Comparison of ENCODE assay signal across 10 cellular contexts in the genomic region with DNA sequence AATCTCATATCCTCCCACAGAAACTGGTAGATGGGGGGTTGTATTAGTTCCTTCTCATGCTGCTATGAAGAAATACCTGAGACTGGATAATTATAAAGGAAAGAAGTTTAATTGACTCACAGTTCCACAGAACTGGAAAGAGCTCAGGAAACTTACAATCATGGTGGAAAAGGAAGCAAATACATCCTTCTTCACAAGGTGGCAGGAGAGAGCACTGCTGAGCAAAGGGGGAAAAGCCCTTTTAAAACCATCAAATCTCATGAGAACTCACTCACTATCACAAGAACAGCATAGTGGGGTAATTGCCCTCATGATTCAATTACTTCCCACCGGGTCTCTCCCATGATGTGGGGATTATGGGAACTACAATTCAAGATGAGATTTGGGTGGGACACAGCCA.
A peak's percentile ranks its signal among the peaks of the same experiment; 100 is the strongest.
DNase-seq lines count a peak whose midpoint lies in the region; TF ChIP-seq lines count a peak whose summit lies in the region.
"Had no signal": no experiment of that assay in that cellular context is flagged by ENCODE, and none has a peak within 500 bp of the region (broad histone marks: within the 10 kb centered on the region; RNA-seq: fewer than 3 reads in every experiment).

No MANE protein-coding gene starts in this region.

- DNase-seq in GM10266 (ENCODE audit: extremely low spot score) (no peak), astrocyte of the hippocampus (ENCODE audit: low read depth, low spot score) (peak; percentile 7), neural crest cell (ENCODE audit: low read depth, low spot score) (no peak), EL (no peak), COLO668 (lab: John Stamatoyannopoulos, UW; ENCODE audit: unreplicated experiment) (no peak), UCSD-AML1 (lab: John Stamatoyannopoulos, UW; ENCODE audit: unreplicated experiment) (no peak)
- DNase-seq: activated CD4-positive, alpha-beta T cell treated with anti-CD3 and anti-CD28 coated beads, Interleukin-2, amount 10 ng/mL, durations not matched to agents 7 days and 5 days; occipital lobe had no signal

- H3K27ac Mint-ChIP-seq in neural crest cell (ENCODE audit: unreplicated experiment), result no peak overlapping the region
- H3K27ac Mint-ChIP-seq: activated CD4-positive, alpha-beta T cell treated with anti-CD3 and anti-CD28 coated beads, Interleukin-2, amount 10 ng/mL, durations not matched to agents 7 days and 5 days; IgD-negative memory B cell had no signal

- H3K4me3 Mint-ChIP-seq in neural crest cell, result no peak overlapping the region
- H3K4me3 Mint-ChIP-seq: activated CD4-positive, alpha-beta T cell treated with anti-CD3 and anti-CD28 coated beads, Interleukin-2, amount 10 ng/mL, durations not matched to agents 7 days and 5 days; IgD-negative memory B cell had no signal

- no peaks in the 10 kb centered on the region for H3K9me3 Mint-ChIP-seq in neural crest cell
- H3K9me3 Mint-ChIP-seq: activated CD4-positive, alpha-beta T cell treated with anti-CD3 and anti-CD28 coated beads, Interleukin-2, amount 10 ng/mL, durations not matched to agents 7 days and 5 days; IgD-negative memory B cell had no signal

- no peaks in the 10 kb centered on the region for H3K36me3 Mint-ChIP-seq in neural crest cell (ENCODE audit: low read depth)
- H3K36me3 Mint-ChIP-seq: IgD-negative memory B cell had no signal

- peaks cover 10% of the 10 kb centered on the region for H3K4me1 Mint-ChIP-seq in neural crest cell
- H3K4me1 Mint-ChIP-seq: activated CD4-positive, alpha-beta T cell treated with anti-CD3 and anti-CD28 coated beads, Interleukin-2, amount 10 ng/mL, durations not matched to agents 7 days and 5 days; IgD-negative memory B cell had no signal

- TF ChIP-seq CTCF in GM10266 (IDR thresholded peaks at IDR 0.05; ENCODE audit: control insufficient read depth, insufficient read depth, low read depth, missing control alignments) (peak; percentile 47), LNCAP (IDR thresholded peaks at IDR 0.05) (peak; percentile 59), neural crest cell (conservative IDR thresholded peaks at IDR 0.05) (peak; percentile 58)

- no peaks in the 10 kb centered on the region for H3K27me3 Mint-ChIP-seq in neural crest cell (ENCODE audit: low read depth)
